ENCODE assay signal across 26 cellular contexts in genomic region chr10:5530846-5531557, GRCh38. TPM values are rescaled to one million over a fixed set of nuclear protein-coding genes. Genes with fewer than 3 reads are reported as not detected.
DNase-seq lines count a peak whose midpoint lies in the region; ATAC-seq and TF ChIP-seq lines count a peak whose summit lies in the region.
"Had no signal": no experiment of that assay in that cellular context is flagged by ENCODE, and none has a peak within 500 bp of the region (broad histone marks: within the 10 kb centered on the region; RNA-seq: fewer than 3 reads in every experiment).

No MANE protein-coding gene starts in this region.

- H3K4me3 ChIP-seq in esophagus squamous epithelium (no peak overlapping the region), vagina (no peak overlapping the region)
- H3K4me3 ChIP-seq: cardiac muscle cell had no signal

- no peaks in the 10 kb centered on the region for H3K36me3 Mint-ChIP-seq in activated naive CD8-positive, alpha-beta T cell treated with anti-CD3 and anti-CD28 coated beads, Interleukin-2, amount 10 ng/mL, durations not matched to agents 7 days and 5 days
- no peaks in the 10 kb centered on the region for H3K36me3 Mint-ChIP-seq in activated naive CD8-positive, alpha-beta T cell treated with anti-CD3 and anti-CD28 coated beads, Interleukin-2, amount 50 U/mL, for 24 hours (ENCODE audit: low read depth)
- H3K36me3 Mint-ChIP-seq: activated CD4-positive, alpha-beta memory T cell treated with anti-CD3 and anti-CD28 coated beads for 36 hours had no signal

- H3K9me3 ChIP-seq in esophagus squamous epithelium: no peaks in the 10 kb centered on the region
- H3K9me3 ChIP-seq in vagina: no peaks in the 10 kb centered on the region

- WGBS in esophagus squamous epithelium, 2 donors: 70 to 73% methylated on average over 16 of the region's 16 CpGs

- no peak for TF ChIP-seq CTCF in esophagus squamous epithelium (IDR thresholded peaks at IDR 0.05)
- TF ChIP-seq CTCF in vagina (IDR thresholded peaks at IDR 0.05): no peak

- intact Hi-C loops in esophagus squamous epithelium (cut with DNase I): no loop called here
- intact Hi-C loops in posterior vena cava (cut with DNase I): loop anchor here in 1 of 2 donors (5.0 kb wide), 1 partner anchor 1244 kb away; no protein-coding TSS in a partner anchor
- intact Hi-C loops in vagina (cut with DNase I): loop anchor here (10.0 kb wide), 2 partner anchors 86 to 94 kb away; no protein-coding TSS in a partner anchor

- TF ChIP-seq POLR2A in esophagus squamous epithelium (IDR thresholded peaks at IDR 0.05): no peak
- TF ChIP-seq POLR2A in vagina (IDR thresholded peaks at IDR 0.05): no peak

- peak overlapping the region; percentile 39 to 93 (median 80) for H3K27ac ChIP-seq in esophagus squamous epithelium
- H3K27ac ChIP-seq in vagina: peak overlapping the region; percentile 2

- H3K4me3 Mint-ChIP-seq in activated naive CD8-positive, alpha-beta T cell treated with anti-CD3 and anti-CD28 coated beads, Interleukin-2, amount 10 ng/mL, durations not matched to agents 7 days and 5 days: no peak overlapping the region
- H3K4me3 Mint-ChIP-seq in activated naive CD8-positive, alpha-beta T cell treated with anti-CD3 and anti-CD28 coated beads, Interleukin-2, amount 50 U/mL, for 24 hours: no peak overlapping the region
- H3K4me3 Mint-ChIP-seq: activated CD4-positive, alpha-beta memory T cell treated with anti-CD3 and anti-CD28 coated beads for 36 hours; dendritic cell treated with granulocyte-macrophage colony-stimulating factor and Interleukin-4, amounts not matched to agents 40 ng/mL and 50 ng/mL, for 4 days; H9; stimulated activated naive CD8-positive, alpha-beta T cell treated with anti-CD3 and anti-CD28 coated beads, Interleukin-15, Interleukin-2, amounts not matched to agents 100 ng/mL and 50 ng/mL, for 24 hours had no signal

- ATAC-seq in activated naive CD8-positive, alpha-beta T cell treated with anti-CD3 and anti-CD28 coated beads, Interleukin-2, amount 10 ng/mL, durations not matched to agents 7 days and 5 days (ENCODE audit: low read depth): no peak
- ATAC-seq in activated naive CD8-positive, alpha-beta T cell treated with anti-CD3 and anti-CD28 coated beads, Interleukin-2, amount 50 U/mL, for 24 hours: no peak
- ATAC-seq in HG02885 (IDR thresholded peaks at IDR 0.05; ENCODE audit: poor library complexity, unreplicated experiment): no peak
- ATAC-seq: PC-3, right cardiac atrium had no signal

- no peaks in the 10 kb centered on the region for H3K9me3 Mint-ChIP-seq in activated naive CD8-positive, alpha-beta T cell treated with anti-CD3 and anti-CD28 coated beads, Interleukin-2, amount 10 ng/mL, durations not matched to agents 7 days and 5 days
- no peaks in the 10 kb centered on the region for H3K9me3 Mint-ChIP-seq in activated naive CD8-positive, alpha-beta T cell treated with anti-CD3 and anti-CD28 coated beads, Interleukin-2, amount 50 U/mL, for 24 hours
- H3K9me3 Mint-ChIP-seq: activated CD4-positive, alpha-beta memory T cell treated with anti-CD3 and anti-CD28 coated beads for 36 hours; dendritic cell treated with granulocyte-macrophage colony-stimulating factor and Interleukin-4, amounts not matched to agents 40 ng/mL and 50 ng/mL, for 4 days; stimulated activated naive CD8-positive, alpha-beta T cell treated with anti-CD3 and anti-CD28 coated beads, Interleukin-15, Interleukin-2, amounts not matched to agents 100 ng/mL and 50 ng/mL, for 24 hours had no signal

- H3K36me3 ChIP-seq in esophagus squamous epithelium: no peaks in the 10 kb centered on the region
- H3K36me3 ChIP-seq in vagina: no peaks in the 10 kb centered on the region
- H3K36me3 ChIP-seq: cardiac muscle cell had no signal

- POLR2A ChIA-PET in activated naive CD8-positive, alpha-beta T cell treated with anti-CD3 and anti-CD28 coated beads, Interleukin-2, amount 10 ng/mL, durations not matched to agents 7 days and 5 days (lab: Charles Lee): no interaction called here

- no peaks in the 10 kb centered on the region for H3K27me3 ChIP-seq in esophagus squamous epithelium
- H3K27me3 ChIP-seq in vagina: no peaks in the 10 kb centered on the region
- H3K27me3 ChIP-seq: cardiac muscle cell had no signal

- H3K27me3 Mint-ChIP-seq in activated naive CD8-positive, alpha-beta T cell treated with anti-CD3 and anti-CD28 coated beads, Interleukin-2, amount 10 ng/mL, durations not matched to agents 7 days and 5 days: no peaks in the 10 kb centered on the region
- H3K27me3 Mint-ChIP-seq in activated naive CD8-positive, alpha-beta T cell treated with anti-CD3 and anti-CD28 coated beads, Interleukin-2, amount 50 U/mL, for 24 hours: no peaks in the 10 kb centered on the region
- H3K27me3 Mint-ChIP-seq: activated CD4-positive, alpha-beta memory T cell treated with anti-CD3 and anti-CD28 coated beads for 36 hours; stimulated activated naive CD8-positive, alpha-beta T cell treated with anti-CD3 and anti-CD28 coated beads, Interleukin-15, Interleukin-2, amounts not matched to agents 100 ng/mL and 50 ng/mL, for 24 hours had no signal

- H3K27ac Mint-ChIP-seq in activated naive CD8-positive, alpha-beta T cell treated with anti-CD3 and anti-CD28 coated beads, Interleukin-2, amount 10 ng/mL, durations not matched to agents 7 days and 5 days: no peak overlapping the region
- no peak overlapping the region for H3K27ac Mint-ChIP-seq in activated naive CD8-positive, alpha-beta T cell treated with anti-CD3 and anti-CD28 coated beads, Interleukin-2, amount 50 U/mL, for 24 hours
- H3K27ac Mint-ChIP-seq: activated CD4-positive, alpha-beta memory T cell treated with anti-CD3 and anti-CD28 coated beads for 36 hours; dendritic cell treated with granulocyte-macrophage colony-stimulating factor and Interleukin-4, amounts not matched to agents 40 ng/mL and 50 ng/mL, for 4 days; stimulated activated naive CD8-positive, alpha-beta T cell treated with anti-CD3 and anti-CD28 coated beads, Interleukin-15, Interleukin-2, amounts not matched to agents 100 ng/mL and 50 ng/mL, for 24 hours had no signal

- H3K4me1 Mint-ChIP-seq in activated naive CD8-positive, alpha-beta T cell treated with anti-CD3 and anti-CD28 coated beads, Interleukin-2, amount 10 ng/mL, durations not matched to agents 7 days and 5 days: no peaks in the 10 kb centered on the region
- H3K4me1 Mint-ChIP-seq in activated naive CD8-positive, alpha-beta T cell treated with anti-CD3 and anti-CD28 coated beads, Interleukin-2, amount 50 U/mL, for 24 hours: no peaks in the 10 kb centered on the region

- DNase-seq in activated naive CD8-positive, alpha-beta T cell treated with anti-CD3 and anti-CD28 coated beads, Interleukin-2, amount 10 ng/mL, durations not matched to agents 7 days and 5 days: peak; percentile 14
- no peak for DNase-seq in activated naive CD8-positive, alpha-beta T cell treated with anti-CD3 and anti-CD28 coated beads, Interleukin-2, amount 50 U/mL, for 24 hours
- DNase-seq in esophagus squamous epithelium (lab: John Stamatoyannopoulos, UW): no peak
- peak; percentile 35 for DNase-seq in posterior vena cava (ENCODE audit: low spot score)
- no peak for DNase-seq in vagina (ENCODE audit: extremely low spot score in 2 of 2)
- no peak for DNase-seq in DMS153 (lab: John Stamatoyannopoulos, UW)
- no peak for DNase-seq in ureter (ENCODE audit: low spot score)
- DNase-seq: ACHN; activated CD4-positive, alpha-beta memory T cell treated with anti-CD3 and anti-CD28 coated beads for 36 hours; activated naive CD4-positive, alpha-beta T cell treated with Interleukin-2 at 50 U/mL for 16 hours; Kasumi-1; mesenchymal stem cell; MV-4-11; NCI-H2171; NCI-H524; PC-3; right cardiac atrium; Right ventricle myocardium superior had no signal

- peaks cover 28 to 92% (median 51%) of the 10 kb centered on the region in 3 donors for H3K4me1 ChIP-seq in esophagus squamous epithelium
- H3K4me1 ChIP-seq in vagina: peaks cover 21% of the 10 kb centered on the region

RNA-seq across cellular contexts. Expression of gene CALML3, which starts 6.2 kb away (rescaled TPM):
- total RNA-seq in activated naive CD8-positive, alpha-beta T cell treated with anti-CD3 and anti-CD28 coated beads, Interleukin-2, amount 10 ng/mL, durations not matched to agents 7 days and 5 days: not detected
- 100 to 1,000 TPM; 196 to 799 (median 315) TPM for total RNA-seq in esophagus squamous epithelium
- not detected for total RNA-seq in posterior vena cava
- total RNA-seq in vagina: 50.6 TPM
- total RNA-seq in ureter: not detected
- total RNA-seq: activated CD4-positive, alpha-beta memory T cell treated with anti-CD3 and anti-CD28 coated beads for 36 hours; cardiac muscle cell; Daoy; H9; osteocyte; PC-3; right cardiac atrium; Right ventricle myocardium superior; urinary bladder had no signal

RNA-seq across cellular contexts. Expression of gene CALML5, which starts 31.6 kb away (rescaled TPM):
- not detected for total RNA-seq in activated naive CD8-positive, alpha-beta T cell treated with anti-CD3 and anti-CD28 coated beads, Interleukin-2, amount 10 ng/mL, durations not matched to agents 7 days and 5 days
- total RNA-seq in esophagus squamous epithelium: 100 to 1,000 TPM in 1 of 4 donors, 10 to 100 TPM in 3; 14.5 to 148 (median 22.6) TPM
- total RNA-seq in posterior vena cava: not detected
- total RNA-seq in vagina: 102 TPM
- not detected for total RNA-seq in ureter
- total RNA-seq: activated CD4-positive, alpha-beta memory T cell treated with anti-CD3 and anti-CD28 coated beads for 36 hours; cardiac muscle cell; Daoy; H9; osteocyte; PC-3; right cardiac atrium; Right ventricle myocardium superior; urinary bladder had no signal

Comparison
In these comparisons a context has a peak if more than half of its experiments do, and no peak if none do; other contexts are left out.
1. DNase-seq: peak in activated naive CD8-positive, alpha-beta T cell treated with anti-CD3 and anti-CD28 coated beads, Interleukin-2, amount 10 ng/mL, durations not matched to agents 7 days and 5 days (single experiment) and posterior vena cava (single experiment); none in activated naive CD8-positive, alpha-beta T cell treated with anti-CD3 and anti-CD28 coated beads, Interleukin-2, amount 50 U/mL, for 24 hours (single experiment), esophagus squamous epithelium (single experiment), vagina (0 of 2), DMS153 (single experiment) and ureter (single experiment).
2. RNA of gene CALML3, which starts 6.2 kb away (total RNA-seq): 196 to 799 TPM in esophagus squamous epithelium and 50.6 TPM in vagina (single experiment); not detected in ureter (single experiment), not detected in activated naive CD8-positive, alpha-beta T cell treated with anti-CD3 and anti-CD28 coated beads, Interleukin-2, amount 10 ng/mL, durations not matched to agents 7 days and 5 days and not detected in posterior vena cava; every median in the first group is over 10 times any median in the second.
3. RNA of gene CALML5, which starts 31.6 kb away (total RNA-seq): 102 TPM in vagina (single experiment) and 14.5 to 148 TPM in esophagus squamous epithelium; not detected in activated naive CD8-positive, alpha-beta T cell treated with anti-CD3 and anti-CD28 coated beads, Interleukin-2, amount 10 ng/mL, durations not matched to agents 7 days and 5 days, not detected in posterior vena cava and not detected in ureter (single experiment); every median in the first group is over 10 times any median in the second.